Comparison of ENCODE assay signal across 8 cellular contexts in genomic region chr9:129141066-129142041, GRCh38. TPM values are rescaled to one million over a fixed set of nuclear protein-coding genes. Genes with fewer than 3 reads are reported as not detected.
A peak's percentile ranks its signal among the peaks of the same experiment; 100 is the strongest.
DNase-seq lines count a peak whose midpoint lies in the region; ATAC-seq and TF ChIP-seq lines count a peak whose summit lies in the region.

No MANE protein-coding gene starts in this region.

- peak overlapping the region; percentile 41 for H3K4me3 ChIP-seq in CD4-positive, CD25-positive, alpha-beta regulatory T cell (ENCODE audit: low read depth, low read length)
- H3K4me3 ChIP-seq in lower leg skin (ENCODE audit: low read depth, poor library complexity, severe bottlenecking), result no peak overlapping the region

- no peaks in the 10 kb centered on the region for H3K27me3 ChIP-seq in CD4-positive, CD25-positive, alpha-beta regulatory T cell (ENCODE audit: control insufficient read depth, insufficient read depth, low read length)

- POLR2A ChIA-PET in RWPE1 (lab: Yijun Ruan, JAX; ENCODE audit: low non-redundant PET), result interaction anchor here (1.3 to 2.7 kb wide), 3 partner anchors 25 to 193 kb away, joined by 7 to 16 read pairs (median 11); no protein-coding TSS in a partner anchor

- 13 to 21% methylated on average over 12 to 13 of the region's 13 CpGs for WGBS in lower leg skin, 2 donors

- peak overlapping the region; percentile 79 to 94 (median 81) for H3K27ac Mint-ChIP-seq in CD4-positive, CD25-positive, alpha-beta regulatory T cell

- peaks cover 16% of the 10 kb centered on the region for H3K36me3 Mint-ChIP-seq in CD4-positive, CD25-positive, alpha-beta regulatory T cell

- H3K4me3 Mint-ChIP-seq in CD4-positive, CD25-positive, alpha-beta regulatory T cell, result peak overlapping the region in 3 of 4 donors; percentile 46 to 92 (median 87)

- no peak for TF ChIP-seq CTCF in RWPE1 (conservative IDR thresholded peaks at IDR 0.05; ENCODE audit: low read depth)
- TF ChIP-seq CTCF in lower leg skin (IDR thresholded peaks at IDR 0.05), result no peak

- H3K9me3 Mint-ChIP-seq in CD4-positive, CD25-positive, alpha-beta regulatory T cell, result no peaks in the 10 kb centered on the region

- H3K4me1 Mint-ChIP-seq in CD4-positive, CD25-positive, alpha-beta regulatory T cell, result peaks cover 8 to 36% (median 17%) of the 10 kb centered on the region in 4 donors

- H3K27me3 Mint-ChIP-seq in CD4-positive, CD25-positive, alpha-beta regulatory T cell, result no peaks in the 10 kb centered on the region

- peak overlapping the region; percentile 90 for H3K27ac ChIP-seq in CD4-positive, CD25-positive, alpha-beta regulatory T cell (ENCODE audit: insufficient read depth, low read length, poor library complexity, severe bottlenecking)
- H3K27ac ChIP-seq in RWPE1 (peak overlapping the region; percentile 100), substantia nigra (ENCODE audit: low read depth, low read length, poor library complexity, severe bottlenecking) (peak overlapping the region; percentile 100)

- no peaks in the 10 kb centered on the region for H3K9me3 ChIP-seq in CD4-positive, CD25-positive, alpha-beta regulatory T cell (ENCODE audit: control insufficient read depth in 2 of 2, low read length in 2 of 2)

- intact Hi-C loops in lower leg skin (cut with DNase I; ENCODE audit: low total_unique reads), result no loop called here

- CTCF ChIA-PET in RWPE1 (lab: Yijun Ruan, JAX), result interaction anchor here (1.0 to 5.4 kb wide), 9 partner anchors 10 to 483 kb away, joined by 3 to 63 read pairs (median 10); no protein-coding TSS in a partner anchor

- peaks cover 20% of the 10 kb centered on the region for H3K36me3 ChIP-seq in CD4-positive, CD25-positive, alpha-beta regulatory T cell (ENCODE audit: control insufficient read depth, insufficient read depth, low read length)

- peak in 2 of 3 donors; percentile 22 to 29 for DNase-seq in CD4-positive, CD25-positive, alpha-beta regulatory T cell
- DNase-seq in RWPE1 (ENCODE audit: low spot score) (peak; percentile 34), dedifferentiated amniotic fluid mesenchymal stem cell (ENCODE audit: extremely low spot score) (peak; percentile 63), lower leg skin (ENCODE audit: low spot score in 2 of 2) (peak; percentile 81 to 92), substantia nigra (lab: John Stamatoyannopoulos, UW) (peak in 30 of 49 donors; percentile 15 to 77 (median 38))

- no peak for ATAC-seq in CD4-positive, CD25-positive, alpha-beta regulatory T cell (ENCODE audit: low read depth in 2 of 2)
- peak; percentile 39 for ATAC-seq in GM21825 (IDR thresholded peaks at IDR 0.05; ENCODE audit: unreplicated experiment)
- ATAC-seq in GM19023 (IDR thresholded peaks at IDR 0.05; ENCODE audit: unreplicated experiment), result no peak
- no peak for ATAC-seq in GM19328 (IDR thresholded peaks at IDR 0.05; ENCODE audit: unreplicated experiment)

- peaks cover 36% of the 10 kb centered on the region for H3K4me1 ChIP-seq in CD4-positive, CD25-positive, alpha-beta regulatory T cell (ENCODE audit: control insufficient read depth, insufficient read depth, low read length, poor library complexity, severe bottlenecking)

- no peak for TF ChIP-seq POLR2A in lower leg skin (IDR thresholded peaks at IDR 0.05)

RNA-seq across cellular contexts. Expression of gene PTPA, which starts 30.1 kb away (rescaled TPM):
- total RNA-seq in CD4-positive, CD25-positive, alpha-beta regulatory T cell, result 53.7 TPM
- 10 to 100 TPM; 12.9 to 21.6 (median 16.0) TPM for polyA plus RNA-seq in CD4-positive, CD25-positive, alpha-beta regulatory T cell
- 100 to 1,000 TPM in 1 of 4 donors, 10 to 100 TPM in 3; 62.9 to 104 (median 73.8) TPM for total RNA-seq in lower leg skin

RNA-seq across cellular contexts. Expression of gene CRAT, which starts 30.8 kb away (rescaled TPM):
- 12.5 TPM for total RNA-seq in CD4-positive, CD25-positive, alpha-beta regulatory T cell
- 10 to 100 TPM in 2 of 4 donors, 1 to 10 TPM in 2; 8.7 to 11.4 (median 10.2) TPM for polyA plus RNA-seq in CD4-positive, CD25-positive, alpha-beta regulatory T cell
- total RNA-seq in lower leg skin, result 10 to 100 TPM; 13.7 to 78.2 (median 31.3) TPM

RNA-seq across cellular contexts. Expression of gene IER5L, which starts 36.7 kb away (rescaled TPM):
- total RNA-seq in CD4-positive, CD25-positive, alpha-beta regulatory T cell, result 2.7 TPM
- not detected for polyA plus RNA-seq in CD4-positive, CD25-positive, alpha-beta regulatory T cell
- total RNA-seq in lower leg skin, result 10 to 100 TPM; 10.9 to 16.1 (median 12.6) TPM

Comparison
In these comparisons a context has a peak if more than half of its experiments do, and no peak if none do; other contexts are left out.
1. DNase-seq: peak in every context shown above with its lines; median percentile 86 in lower leg skin; 63 in dedifferentiated amniotic fluid mesenchymal stem cell; 38 in substantia nigra; 34 in RWPE1; 26 in CD4-positive, CD25-positive, alpha-beta regulatory T cell.